ENCODE assay signal across 8 cellular contexts in the genomic region with DNA sequence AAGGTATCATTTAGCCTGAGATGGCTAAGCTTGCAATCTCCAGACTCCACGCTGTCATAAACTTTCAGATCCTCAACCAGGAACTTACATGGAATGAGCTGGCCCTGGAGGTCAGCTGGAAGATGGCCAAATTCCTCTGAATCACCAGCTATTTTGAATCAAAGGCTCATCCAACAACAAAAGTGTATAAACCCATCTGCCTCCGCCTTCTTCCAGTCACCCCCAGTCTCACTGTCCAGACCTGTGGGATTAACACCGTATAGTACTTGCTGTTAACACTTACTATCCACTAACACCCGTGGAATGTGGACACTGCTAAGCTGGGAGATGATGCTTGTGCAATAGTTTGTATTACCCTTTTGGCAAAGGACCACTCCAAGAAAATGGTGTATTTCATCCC.
DNase-seq lines count a peak whose midpoint lies in the region.

No MANE protein-coding gene starts in this region.

- DNase-seq in AG08395 (ENCODE audit: low spot score) (peak; percentile 82), HS-5 (ENCODE audit: low read depth) (peak; percentile 97), amniotic epithelial cell (ENCODE audit: low read depth) (peak; percentile 98), kidney tubule cell (ENCODE audit: low spot score) (peak; percentile 97), KBM-7 (no peak), 8988T (no peak), NCI-H446 treated with DMSO at 0.1 percent for 48 hours (lab: John Stamatoyannopoulos, UW) (no peak)
- DNase-seq in stimulated activated CD4-positive, alpha-beta T cell treated with anti-CD3 and anti-CD28 coated beads, Interleukin-1b, Interleukin-23, amount 100 ng/mL, for 48 hours = no peak

- in situ Hi-C loops in KBM-7 (cut with MboI; ENCODE audit: low pct_unique_long_range_greater_than_20kb, low sequenced_read_pairs) = no loop called here

Comparison
In these comparisons a context has a peak if more than half of its experiments do, and no peak if none do; other contexts are left out.
1. DNase-seq: peak in AG08395 (single experiment), HS-5 (single experiment), amniotic epithelial cell (single experiment) and kidney tubule cell (single experiment); none in stimulated activated CD4-positive, alpha-beta T cell treated with anti-CD3 and anti-CD28 coated beads, Interleukin-1b, Interleukin-23, amount 100 ng/mL, for 48 hours (single experiment), KBM-7 (single experiment), 8988T (single experiment) and NCI-H446 treated with DMSO at 0.1 percent for 48 hours (single experiment).